In genomic region chr9:130183133-130183762, GRCh38 we compare ENCODE assay signal across 9 cellular contexts. TPM values are rescaled to one million over a fixed set of nuclear protein-coding genes. Genes with fewer than 3 reads are reported as not detected.
DNase-seq lines count a peak whose midpoint lies in the region; ATAC-seq and TF ChIP-seq lines count a peak whose summit lies in the region.
"Had no signal": no experiment of that assay in that cellular context is flagged by ENCODE, and none has a peak within 500 bp of the region (broad histone marks: within the 10 kb centered on the region; RNA-seq: fewer than 3 reads in every experiment).

No MANE protein-coding gene starts in this region.

- no peaks in the 10 kb centered on the region for H3K36me3 Mint-ChIP-seq in activated CD8-positive, alpha-beta T cell treated with anti-CD3 and anti-CD28 coated beads for 36 hours (ENCODE audit: low read depth)

- H3K9me3 ChIP-seq in IMR-90 (ENCODE audit: control insufficient read depth, insufficient read depth, low read length) (no peaks in the 10 kb centered on the region), mucosa of stomach (ENCODE audit: control insufficient read depth, low read length) (no peaks in the 10 kb centered on the region)

- H4K91ac ChIP-seq in IMR-90 (ENCODE audit: insufficient read depth, low read depth, low read length), result peak overlapping the region; percentile 90

- POLR2A ChIA-PET in IMR-90 (lab: Charles Lee; ENCODE audit: unreplicated experiment), result no interaction called here
- POLR2A ChIA-PET in activated CD8-positive, alpha-beta T cell treated with anti-CD3 and anti-CD28 coated beads for 36 hours (lab: Charles Lee), result no interaction called here

- dilution Hi-C loops in IMR-90 (cut with HindIII; ENCODE audit: low sequenced_read_pairs, unreplicated experiment), result no loop called here

- no peak overlapping the region for H3K56ac ChIP-seq in IMR-90 (ENCODE audit: extremely low read depth, insufficient read depth, low read length)

- H4K20me1 ChIP-seq in IMR-90 (ENCODE audit: insufficient read depth, low read length), result peaks cover 53% of the 10 kb centered on the region

- no peaks in the 10 kb centered on the region for H3K27me3 Mint-ChIP-seq in activated CD8-positive, alpha-beta T cell treated with anti-CD3 and anti-CD28 coated beads for 36 hours

- H3K14ac ChIP-seq in IMR-90 (replicated peaks; ENCODE audit: low read depth, low read length), result peak overlapping the region; percentile 80

- intact Hi-C loops in IMR-90 (cut with micrococcal nuclease), result loop anchor here (5.0 kb wide), 1 partner anchor 39 kb away; no protein-coding TSS in a partner anchor
- intact Hi-C loops in activated CD8-positive, alpha-beta T cell treated with anti-CD3 and anti-CD28 coated beads for 36 hours (cut with micrococcal nuclease), result no loop called here

- H2AFZ ChIP-seq in ACC112 (ENCODE audit: low read length, unreplicated experiment) (no peak overlapping the region), IMR-90 (replicated peaks; ENCODE audit: low read length, poor library complexity) (peak overlapping the region; percentile 71)

- H3K27me3 ChIP-seq in ACC112 (ENCODE audit: insufficient read depth, low read length) (no peaks in the 10 kb centered on the region), IMR-90 (ENCODE audit: control insufficient read depth, insufficient read depth, low read length) (no peaks in the 10 kb centered on the region), mucosa of stomach (ENCODE audit: control insufficient read depth, insufficient read depth, low read length) (no peaks in the 10 kb centered on the region)

- H3K4me1 Mint-ChIP-seq in activated CD8-positive, alpha-beta T cell treated with anti-CD3 and anti-CD28 coated beads for 36 hours (ENCODE audit: low read depth), result no peaks in the 10 kb centered on the region

- H3K23ac ChIP-seq in IMR-90 (ENCODE audit: low read depth, low read length), result peak overlapping the region; percentile 97; the same call in 1 of the 2 replicates

- H3K18ac ChIP-seq in IMR-90 (ENCODE audit: low read depth, low read length), result peak overlapping the region; percentile 62

- peak overlapping the region; percentile 55 for H4K5ac ChIP-seq in IMR-90 (ENCODE audit: low read depth, low read length)

- peak overlapping the region; percentile 87 for H3K4ac ChIP-seq in IMR-90 (ENCODE audit: low read depth, low read length)

- no peak overlapping the region for H3K4me3 Mint-ChIP-seq in activated CD8-positive, alpha-beta T cell treated with anti-CD3 and anti-CD28 coated beads for 36 hours

- peak; percentile 15; the same call in 1 of the 2 replicates for TF ChIP-seq RAD21 in IMR-90 (IDR thresholded peaks at IDR 0.05; ENCODE audit: low read length)

- CTCF ChIA-PET in IMR-90 (lab: Yijun Ruan, JAX), result interaction anchor here (0.5 to 0.7 kb wide), 3 partner anchors 30 to 1817 kb away, joined by 3 to 4 read pairs (median 3); no protein-coding TSS in a partner anchor
- CTCF ChIA-PET in activated CD8-positive, alpha-beta T cell treated with anti-CD3 and anti-CD28 coated beads for 36 hours (lab: Charles Lee), result interaction anchor here (1.3 kb wide), 1 partner anchor 76 kb away, joined by 3 read pairs; no protein-coding TSS in a partner anchor

- no peak for TF ChIP-seq POLR2A in IMR-90 (IDR thresholded peaks at IDR 0.05; ENCODE audit: low read depth, low read length)

- H3K27ac ChIP-seq in ACC112 (ENCODE audit: low read depth, low read length), result peak overlapping the region; percentile 74
- peak overlapping the region; percentile 83 for H3K27ac ChIP-seq in IMR-90 (ENCODE audit: insufficient read depth, low read length)

- 17% methylated on average over 2 of the region's 7 CpGs; no CpG with 5 or more reads in 1 of the 2 experiments for WGBS in IMR-90 (ENCODE audit: extremely low coverage in 2 of 2, insufficient read length in 1 of 2), 2 experiments

- H3K79me1 ChIP-seq in IMR-90 (ENCODE audit: low read depth in 1 of 2, low read length in 2 of 2), result peaks cover 19 to 79% of the 10 kb centered on the region in 2 experiments

- H3K9ac ChIP-seq in IMR-90 (ENCODE audit: low read depth, low read length) (peak overlapping the region; percentile 65), mucosa of stomach (ENCODE audit: low read length) (peak overlapping the region; percentile 34)

- H3K9me3 Mint-ChIP-seq in activated CD8-positive, alpha-beta T cell treated with anti-CD3 and anti-CD28 coated beads for 36 hours, result no peaks in the 10 kb centered on the region

- H3K9me1 ChIP-seq in IMR-90 (ENCODE audit: insufficient read depth, low read length), result peaks cover 30% of the 10 kb centered on the region

- H2BK15ac ChIP-seq in IMR-90 (ENCODE audit: low read depth, low read length), result peak overlapping the region; percentile 59; the same call in 1 of the 3 replicates

- H3K4me3 ChIP-seq in ACC112 (ENCODE audit: low read depth, low read length) (peak overlapping the region; percentile 43), IMR-90 (ENCODE audit: insufficient read depth, low read depth, low read length) (no peak overlapping the region), mucosa of stomach (ENCODE audit: low read length) (no peak overlapping the region)

- H2BK120ac ChIP-seq in IMR-90 (ENCODE audit: low read depth, low read length), result peak overlapping the region; percentile 81

- peak overlapping the region; percentile 40 for H2BK20ac ChIP-seq in IMR-90 (ENCODE audit: low read depth, low read length)

- H2BK5ac ChIP-seq in IMR-90 (ENCODE audit: low read depth, low read length, poor library complexity, severe bottlenecking), result peak overlapping the region; percentile 77

- H3K79me2 ChIP-seq in ACC112 (ENCODE audit: control insufficient read depth, insufficient read depth, low read length, unreplicated experiment), result peaks cover 87% of the 10 kb centered on the region

- TF ChIP-seq CTCF in IMR-90 (conservative IDR thresholded peaks at IDR 0.05; ENCODE audit: low read depth, low read length), result no peak
- TF ChIP-seq CTCF in activated CD8-positive, alpha-beta T cell treated with anti-CD3 and anti-CD28 coated beads for 36 hours (IDR thresholded peaks at IDR 0.05), result no peak

- no TSS peak for BruUV-seq in IMR-90 (replicated peaks; lab: Mats Ljungman, UMichigan)

- peak; percentile 85 for ATAC-seq in IMR-90 (ENCODE audit: low read depth)
- ATAC-seq in activated CD8-positive, alpha-beta T cell treated with anti-CD3 and anti-CD28 coated beads for 36 hours, result no peak
- ATAC-seq in GM21723 (IDR thresholded peaks at IDR 0.05; ENCODE audit: unreplicated experiment), result no peak
- no peak for ATAC-seq in HG03565 (IDR thresholded peaks at IDR 0.05; ENCODE audit: unreplicated experiment)

- peak overlapping the region; percentile 92 for H2AK5ac ChIP-seq in IMR-90 (ENCODE audit: low read depth, low read length)

- H3K27ac Mint-ChIP-seq in activated CD8-positive, alpha-beta T cell treated with anti-CD3 and anti-CD28 coated beads for 36 hours, result no peak overlapping the region

- H3K36me3 ChIP-seq in ACC112 (ENCODE audit: insufficient read depth, low read length) (no peaks in the 10 kb centered on the region), IMR-90 (ENCODE audit: control insufficient read depth, insufficient read depth, low read length) (peaks cover 6% of the 10 kb centered on the region; the same call in 1 of the 2 replicates), mucosa of stomach (ENCODE audit: control insufficient read depth, insufficient read depth, low read length) (no peaks in the 10 kb centered on the region)

- H3K4me2 ChIP-seq in IMR-90 (ENCODE audit: low read depth, low read length), result peak overlapping the region; percentile 55

- peak; percentile 71 for DNase-seq in IMR-90
- peak; percentile 83 for DNase-seq in dedifferentiated amniotic fluid mesenchymal stem cell (ENCODE audit: extremely low spot score)
- no peak for DNase-seq in HPDE6-E6E7 (ENCODE audit: extremely low spot score)
- DNase-seq in activated CD8-positive, alpha-beta T cell treated with anti-CD3 and anti-CD28 coated beads for 36 hours, result no peak
- DNase-seq: NCI-H510A had no signal

- peaks cover 43% of the 10 kb centered on the region for H3K4me1 ChIP-seq in ACC112 (ENCODE audit: control insufficient read depth, insufficient read depth, low read length, unreplicated experiment)
- peaks cover 40% of the 10 kb centered on the region for H3K4me1 ChIP-seq in IMR-90 (ENCODE audit: control insufficient read depth, insufficient read depth, low read length)
- H3K4me1 ChIP-seq in mucosa of stomach (ENCODE audit: control insufficient read depth, insufficient read depth, low read length), result peaks cover 26% of the 10 kb centered on the region

- peak overlapping the region; percentile 96 for H2AK9ac ChIP-seq in IMR-90 (replicated peaks; ENCODE audit: low read depth, low read length, poor library complexity)

- in situ Hi-C loops in IMR-90 (cut with MboI; ENCODE audit: low sequenced_read_pairs), result no loop called here

- H4K8ac ChIP-seq in IMR-90 (ENCODE audit: low read depth in 2 of 2, low read length in 2 of 2), result peak overlapping the region; percentile 29 to 82; a peak in 3 of 4 replicates

TF ChIP-seq in IMR-90, 13 proteins besides CTCF, POLR2A, EP300 and RAD21:
- TF ChIP-seq MAZ (IDR thresholded peaks at IDR 0.05; ENCODE audit: borderline replicate concordance, low read depth, low read length), result peak; percentile 73; the same call in 1 of the 2 replicates
- TF ChIP-seq CEBPB (IDR thresholded peaks at IDR 0.05; ENCODE audit: low read depth, low read length), result no peak
- no peak for TF ChIP-seq BHLHE40 (IDR thresholded peaks at IDR 0.05; ENCODE audit: low read depth, low read length)
- no peak for TF ChIP-seq FOS (IDR thresholded peaks at IDR 0.05; ENCODE audit: low read depth, low read length)

RNA-seq across cellular contexts. Expression of gene NCS1, which starts 11.0 kb away (rescaled TPM):
- 35.8 and 41.0 TPM in 2 replicates for total RNA-seq in IMR-90 (2012; rRNA removed)
- polyA plus RNA-seq in IMR-90 (2012; rRNA removed), result 60.5 and 68.9 TPM in 2 replicates
- 45.5 and 54.7 TPM in 2 replicates for polyA plus RNA-seq in IMR-90 (2012; cell fraction: cytosol; rRNA removed)
- polyA plus RNA-seq in IMR-90 (2012; cell fraction: nucleus; rRNA removed; ENCODE audit: low replicate concordance), result 36.7 and 43.5 TPM in 2 replicates
- 10 to 100 TPM; 21.2 to 21.3 TPM for total RNA-seq in activated CD8-positive, alpha-beta T cell treated with anti-CD3 and anti-CD28 coated beads for 36 hours

Comparison
In these comparisons a context has a peak if more than half of its experiments do, and no peak if none do; other contexts are left out.
1. DNase-seq: peak in IMR-90 (single experiment) and dedifferentiated amniotic fluid mesenchymal stem cell (single experiment); none in HPDE6-E6E7 (single experiment) and activated CD8-positive, alpha-beta T cell treated with anti-CD3 and anti-CD28 coated beads for 36 hours (single experiment).